Comparison of ENCODE assay signal across 13 cellular contexts in genomic region chr2:45902952-45903351, GRCh38.
DNase-seq lines count a peak whose midpoint lies in the region; ATAC-seq and TF ChIP-seq lines count a peak whose summit lies in the region.
"Had no signal": no experiment of that assay in that cellular context is flagged by ENCODE, and none has a peak within 500 bp of the region (broad histone marks: within the 10 kb centered on the region; RNA-seq: fewer than 3 reads in every experiment).

No MANE protein-coding gene starts in this region.

- peak overlapping the region in 2 of 11 experiments; percentile 12 to 22; a peak in 1 of 22 replicates for H3K27ac ChIP-seq in BLaER1 treated with 17β-estradiol and CSF1 and Interleukin-3, amounts not matched to agents 10 nM and 100 nM
- no peak overlapping the region for H3K27ac ChIP-seq in smooth muscle cell (ENCODE audit: low read depth)
- H3K27ac ChIP-seq: A549 had no signal

- no peak for TF ChIP-seq CTCF in smooth muscle cell (IDR thresholded peaks at IDR 0.05; ENCODE audit: borderline replicate concordance, insufficient read depth, poor library complexity, severe bottlenecking)

- H4K20me1 ChIP-seq in BLaER1 treated with 17β-estradiol and CSF1 and Interleukin-3, amounts not matched to agents 10 nM and 100 nM, result peaks cover 0 to 100% (median 89%) of the 10 kb centered on the region in 11 experiments; a peak in 14 of 22 replicates
- peaks cover 98% of the 10 kb centered on the region for H4K20me1 ChIP-seq in smooth muscle cell (ENCODE audit: low read depth)

- no peaks in the 10 kb centered on the region for H3K27me3 ChIP-seq in BLaER1 treated with 17β-estradiol and CSF1 and Interleukin-3, amounts not matched to agents 10 nM and 100 nM
- H3K27me3 ChIP-seq in smooth muscle cell (ENCODE audit: low read depth), result no peaks in the 10 kb centered on the region
- H3K27me3 ChIP-seq: BE2C had no signal

- H3K4me3 Mint-ChIP-seq in activated T-helper 17 cell treated with anti-CD3 and anti-CD28 coated beads, Interleukin-2, amount 50 U/mL, for 72 hours, result peak overlapping the region; percentile 21
- H3K4me3 Mint-ChIP-seq in memory B cell, result no peak overlapping the region
- H3K4me3 Mint-ChIP-seq: CD8-positive, alpha-beta memory T cell had no signal

- peaks cover 13 to 81% (median 55%) of the 10 kb centered on the region in 10 experiments for H3K4me1 ChIP-seq in BLaER1 treated with 17β-estradiol and CSF1 and Interleukin-3, amounts not matched to agents 10 nM and 100 nM
- no peaks in the 10 kb centered on the region for H3K4me1 ChIP-seq in smooth muscle cell (ENCODE audit: low read depth)
- H3K4me1 ChIP-seq: A549, Caco-2, HAP-1 had no signal

- H3K27me3 Mint-ChIP-seq in activated T-helper 17 cell treated with anti-CD3 and anti-CD28 coated beads, Interleukin-2, amount 50 U/mL, for 72 hours, result no peaks in the 10 kb centered on the region
- H3K27me3 Mint-ChIP-seq in memory B cell, result no peaks in the 10 kb centered on the region

- DNase-seq in ELR (ENCODE audit: low read depth), result peak; percentile 19
- DNase-seq in memory B cell (ENCODE audit: low spot score in 2 of 2), result no peak
- no peak for DNase-seq in NCI-H2171 treated with DMSO at 0.1 percent for 48 hours (lab: John Stamatoyannopoulos, UW)
- no peak for DNase-seq in kidney glomerular epithelial cell (lab: John Stamatoyannopoulos, UW)
- no peak for DNase-seq in smooth muscle cell (lab: John Stamatoyannopoulos, UW; ENCODE audit: unreplicated experiment)
- DNase-seq: BE2C; Caco-2; CD8-positive, alpha-beta memory T cell; DND-41 had no signal

- no peak overlapping the region for H3K9ac ChIP-seq in BLaER1 treated with 17β-estradiol and CSF1 and Interleukin-3, amounts not matched to agents 10 nM and 100 nM
- no peak overlapping the region for H3K9ac ChIP-seq in smooth muscle cell (ENCODE audit: low read depth)

- H3K79me2 ChIP-seq in smooth muscle cell (ENCODE audit: low read depth), result peaks cover 15% of the 10 kb centered on the region

- peak overlapping the region; percentile 56 for H3K27ac Mint-ChIP-seq in activated T-helper 17 cell treated with anti-CD3 and anti-CD28 coated beads, Interleukin-2, amount 50 U/mL, for 72 hours
- H3K27ac Mint-ChIP-seq in memory B cell, result peak overlapping the region; percentile 33

- 88% methylated on average over 2 of the region's 2 CpGs for WGBS in smooth muscle cell (ENCODE audit: low lambda C conversion rate)

- peaks cover 4% of the 10 kb centered on the region for H3K4me1 Mint-ChIP-seq in activated T-helper 17 cell treated with anti-CD3 and anti-CD28 coated beads, Interleukin-2, amount 50 U/mL, for 72 hours
- no peaks in the 10 kb centered on the region for H3K4me1 Mint-ChIP-seq in memory B cell
- H3K4me1 Mint-ChIP-seq: CD8-positive, alpha-beta memory T cell had no signal

- H3K9me3 Mint-ChIP-seq in activated T-helper 17 cell treated with anti-CD3 and anti-CD28 coated beads, Interleukin-2, amount 50 U/mL, for 72 hours, result no peaks in the 10 kb centered on the region
- H3K9me3 Mint-ChIP-seq in memory B cell, result no peaks in the 10 kb centered on the region
- H3K9me3 Mint-ChIP-seq: CD8-positive, alpha-beta memory T cell had no signal

- H3K9me3 ChIP-seq in BLaER1 treated with 17β-estradiol and CSF1 and Interleukin-3, amounts not matched to agents 10 nM and 100 nM (replicated peaks in 1 of 11), result no peaks in the 10 kb centered on the region
- no peaks in the 10 kb centered on the region for H3K9me3 ChIP-seq in smooth muscle cell (replicated peaks; ENCODE audit: low read depth)
- H3K9me3 ChIP-seq: A549, BE2C, Caco-2, HAP-1 had no signal

- H3K4me2 ChIP-seq in BLaER1 treated with 17β-estradiol and CSF1 and Interleukin-3, amounts not matched to agents 10 nM and 100 nM, result peak overlapping the region; percentile 11 to 63 (median 52); a peak in 20 of 22 replicates
- H3K4me2 ChIP-seq in smooth muscle cell, result no peak overlapping the region
- H3K4me2 ChIP-seq: A549 had no signal

- peak; percentile 22 for ATAC-seq in activated T-helper 17 cell treated with anti-CD3 and anti-CD28 coated beads, Interleukin-2, amount 50 U/mL, for 72 hours (replicated peaks)
- ATAC-seq in memory B cell (ENCODE audit: low read depth), result no peak
- ATAC-seq: A549 had no signal

- no peaks in the 10 kb centered on the region for H3K36me3 Mint-ChIP-seq in activated T-helper 17 cell treated with anti-CD3 and anti-CD28 coated beads, Interleukin-2, amount 50 U/mL, for 72 hours (ENCODE audit: low read depth)
- H3K36me3 Mint-ChIP-seq in memory B cell, result peaks cover 3% of the 10 kb centered on the region

- H3K36me3 ChIP-seq in BLaER1 treated with 17β-estradiol and CSF1 and Interleukin-3, amounts not matched to agents 10 nM and 100 nM, result peaks cover 0 to 94% (median 59%) of the 10 kb centered on the region in 11 experiments; a peak in 14 of 22 replicates
- no peaks in the 10 kb centered on the region for H3K36me3 ChIP-seq in smooth muscle cell (ENCODE audit: low read depth)
- H3K36me3 ChIP-seq: HAP-1 had no signal

- no peak overlapping the region for H3K4me3 ChIP-seq in BLaER1 treated with 17β-estradiol and CSF1 and Interleukin-3, amounts not matched to agents 10 nM and 100 nM
- H3K4me3 ChIP-seq in smooth muscle cell, result no peak overlapping the region
- H3K4me3 ChIP-seq: A549, HAP-1 had no signal

- no peaks in the 10 kb centered on the region for H3F3A ChIP-seq in smooth muscle cell (ENCODE audit: low read depth)

- no peak overlapping the region for H2AFZ ChIP-seq in smooth muscle cell (ENCODE audit: low read depth)
